10 cellular contexts compared by ENCODE assay signal in genomic region chr9:93786204-93786603, GRCh38.
"Had no signal": no experiment of that assay in that cellular context is flagged by ENCODE, and none has a peak within 500 bp of the region (broad histone marks: within the 10 kb centered on the region; RNA-seq: fewer than 3 reads in every experiment).

No MANE protein-coding gene starts in this region.

- H2AFZ ChIP-seq: GM23248, GM23338 had no signal

- DNase-seq: GM23248, GOT3, H7, H9, HCEC 1CT, HFFc6 had no signal

- H3K9ac ChIP-seq: GM23248 had no signal

- ATAC-seq: GM23338, HCT116 had no signal

- H3K9me3 ChIP-seq: HAP-1 had no signal

- H3K27ac ChIP-seq: GM23248 had no signal

- H3K4me2 ChIP-seq: GM23338 had no signal

- H3K4me3 ChIP-seq: GM23248, GM23338, HAP-1 had no signal

- FAIRE-seq: H1 had no signal

- H3K36me3 ChIP-seq: HAP-1 had no signal

- H3K4me1 ChIP-seq: HAP-1 had no signal
